ENCODE assay signal across 29 cellular contexts in genomic region chr2:108825736-108826135, GRCh38.
"Had no signal": no experiment of that assay in that cellular context is flagged by ENCODE, and none has a peak within 500 bp of the region (broad histone marks: within the 10 kb centered on the region; RNA-seq: fewer than 3 reads in every experiment).

No MANE protein-coding gene starts in this region.

- H3K4me3 ChIP-seq: breast epithelium, esophagus squamous epithelium, pancreas, prostate gland, sigmoid colon, smooth muscle cell, thoracic aorta, vagina had no signal

- H3K9me3 Mint-ChIP-seq: activated CD4-positive, alpha-beta memory T cell treated with anti-CD3 and anti-CD28 coated beads, Interleukin-2, amount 10 ng/mL, durations not matched to agents 7 days and 5 days; activated naive CD4-positive, alpha-beta T cell treated with anti-CD3 and anti-CD28 coated beads, Interleukin-2, amount 10 ng/mL, durations not matched to agents 7 days and 5 days; activated T-cell treated with anti-CD3 and anti-CD28 coated beads, Interleukin-2, amount 50 U/mL, for 24 hours; central memory CD8-positive, alpha-beta T cell; dendritic cell treated with granulocyte-macrophage colony-stimulating factor and Interleukin-4, amounts not matched to agents 40 ng/mL and 50 ng/mL, for 4 days; endodermal cell; memory B cell; natural killer cell treated with Interleukin-12 subunit alpha and Interleukin-12 subunit beta and Interleukin-15 and Interleukin-18, amount 100 ng/mL, for 72 hours had no signal

- DNase-seq: activated CD4-positive, alpha-beta memory T cell treated with anti-CD3 and anti-CD28 coated beads, Interleukin-2, amount 10 ng/mL, durations not matched to agents 7 days and 5 days; activated CD4-positive, alpha-beta T cell treated with anti-CD3 and anti-CD28 coated beads for 1 hour; activated CD4-positive, alpha-beta T cell treated with anti-CD3 and anti-CD28 coated beads, Interleukin-2, amount 10 ng/mL, durations not matched to agents 7 days and 5 days; activated CD8-positive, alpha-beta memory T cell treated with anti-CD3 and anti-CD28 coated beads, Interleukin-2, amount 50 U/mL, for 48 hours; activated gamma-delta T cell; activated naive CD4-positive, alpha-beta T cell treated with anti-CD3 and anti-CD28 coated beads, Interleukin-2, amount 10 ng/mL, durations not matched to agents 7 days and 5 days; activated T-cell treated with anti-CD3 and anti-CD28 coated beads, Interleukin-2, amount 50 U/mL, for 24 hours; amygdala; endodermal cell; esophagus squamous epithelium; head of caudate nucleus; hippocampal formation; kidney; left colon; pancreas; sigmoid colon; stimulated activated CD4-positive, alpha-beta T cell treated with anti-CD3 and anti-CD28 coated beads, Interleukin-1b, Interleukin-23, amount 100 ng/mL, for 48 hours; stimulated activated naive CD8-positive, alpha-beta T cell treated with anti-CD3 and anti-CD28 coated beads, Interleukin-15, Interleukin-2, amounts not matched to agents 100 U/mL and 50 U/mL, for 24 hours; T-helper 2 cell; trophoblast cell had no signal

- H3K27me3 ChIP-seq: breast epithelium, esophagus squamous epithelium, pancreas, sigmoid colon, vagina had no signal

- H3K4me3 Mint-ChIP-seq: activated CD4-positive, alpha-beta memory T cell treated with anti-CD3 and anti-CD28 coated beads, Interleukin-2, amount 10 ng/mL, durations not matched to agents 7 days and 5 days; activated CD4-positive, alpha-beta T cell treated with anti-CD3 and anti-CD28 coated beads, Interleukin-2, amount 10 ng/mL, durations not matched to agents 7 days and 5 days; activated naive CD4-positive, alpha-beta T cell treated with anti-CD3 and anti-CD28 coated beads, Interleukin-2, amount 10 ng/mL, durations not matched to agents 7 days and 5 days; activated T-cell treated with anti-CD3 and anti-CD28 coated beads, Interleukin-2, amount 50 U/mL, for 24 hours; central memory CD8-positive, alpha-beta T cell; dendritic cell treated with granulocyte-macrophage colony-stimulating factor and Interleukin-4, amounts not matched to agents 40 ng/mL and 50 ng/mL, for 4 days; endodermal cell; memory B cell; natural killer cell treated with Interleukin-12 subunit alpha and Interleukin-12 subunit beta and Interleukin-15 and Interleukin-18, amount 100 ng/mL, for 72 hours had no signal

- H3K36me3 ChIP-seq: breast epithelium, esophagus squamous epithelium, pancreas, prostate gland, sigmoid colon, thoracic aorta had no signal

- FAIRE-seq: kidney, pancreas had no signal

- H3K27ac Mint-ChIP-seq: activated CD4-positive, alpha-beta memory T cell treated with anti-CD3 and anti-CD28 coated beads, Interleukin-2, amount 10 ng/mL, durations not matched to agents 7 days and 5 days; activated CD4-positive, alpha-beta T cell treated with anti-CD3 and anti-CD28 coated beads, Interleukin-2, amount 10 ng/mL, durations not matched to agents 7 days and 5 days; activated naive CD4-positive, alpha-beta T cell treated with anti-CD3 and anti-CD28 coated beads, Interleukin-2, amount 10 ng/mL, durations not matched to agents 7 days and 5 days; activated T-cell treated with anti-CD3 and anti-CD28 coated beads, Interleukin-2, amount 50 U/mL, for 24 hours; dendritic cell treated with granulocyte-macrophage colony-stimulating factor and Interleukin-4, amounts not matched to agents 40 ng/mL and 50 ng/mL, for 4 days; endodermal cell; memory B cell; natural killer cell treated with Interleukin-12 subunit alpha and Interleukin-12 subunit beta and Interleukin-15 and Interleukin-18, amount 100 ng/mL, for 72 hours had no signal

- H3K4me1 ChIP-seq: breast epithelium, esophagus squamous epithelium, pancreas, prostate gland, sigmoid colon, vagina had no signal

- H3K9me3 ChIP-seq: breast epithelium, pancreas, prostate gland, sigmoid colon, thoracic aorta, vagina had no signal

- H3K36me3 Mint-ChIP-seq: natural killer cell treated with Interleukin-12 subunit alpha and Interleukin-12 subunit beta and Interleukin-15 and Interleukin-18, amount 100 ng/mL, for 72 hours had no signal

- H3K4me1 Mint-ChIP-seq: activated CD4-positive, alpha-beta memory T cell treated with anti-CD3 and anti-CD28 coated beads, Interleukin-2, amount 10 ng/mL, durations not matched to agents 7 days and 5 days; activated CD4-positive, alpha-beta T cell treated with anti-CD3 and anti-CD28 coated beads, Interleukin-2, amount 10 ng/mL, durations not matched to agents 7 days and 5 days; activated naive CD4-positive, alpha-beta T cell treated with anti-CD3 and anti-CD28 coated beads, Interleukin-2, amount 10 ng/mL, durations not matched to agents 7 days and 5 days; central memory CD8-positive, alpha-beta T cell; endodermal cell; memory B cell had no signal

- H3K27ac ChIP-seq: breast epithelium, esophagus squamous epithelium, pancreas, prostate gland, sigmoid colon, thoracic aorta, vagina had no signal

- H3K4me2 ChIP-seq: smooth muscle cell had no signal

- H3K27me3 Mint-ChIP-seq: activated CD4-positive, alpha-beta memory T cell treated with anti-CD3 and anti-CD28 coated beads, Interleukin-2, amount 10 ng/mL, durations not matched to agents 7 days and 5 days; activated CD4-positive, alpha-beta T cell treated with anti-CD3 and anti-CD28 coated beads, Interleukin-2, amount 10 ng/mL, durations not matched to agents 7 days and 5 days; activated naive CD4-positive, alpha-beta T cell treated with anti-CD3 and anti-CD28 coated beads, Interleukin-2, amount 10 ng/mL, durations not matched to agents 7 days and 5 days; activated T-cell treated with anti-CD3 and anti-CD28 coated beads, Interleukin-2, amount 50 U/mL, for 24 hours; central memory CD8-positive, alpha-beta T cell; dendritic cell treated with granulocyte-macrophage colony-stimulating factor and Interleukin-4, amounts not matched to agents 40 ng/mL and 50 ng/mL, for 4 days; memory B cell; natural killer cell treated with Interleukin-12 subunit alpha and Interleukin-12 subunit beta and Interleukin-15 and Interleukin-18, amount 100 ng/mL, for 72 hours had no signal
